In genomic region chr2:100821255-100821912, GRCh38 we compare ENCODE assay signal across 9 cellular contexts. TPM values are rescaled to one million over a fixed set of nuclear protein-coding genes. Genes with fewer than 3 reads are reported as not detected.
DNase-seq lines count a peak whose midpoint lies in the region; ATAC-seq, FAIRE-seq and TF ChIP-seq lines count a peak whose summit lies in the region.
"Had no signal": no experiment of that assay in that cellular context is flagged by ENCODE, and none has a peak within 500 bp of the region (broad histone marks: within the 10 kb centered on the region; RNA-seq: fewer than 3 reads in every experiment).

No MANE protein-coding gene starts in this region.

- H3K9ac ChIP-seq in HepG2 (ENCODE audit: insufficient read depth, low read depth, low read length) = peak overlapping the region; percentile 93

- peak overlapping the region; percentile 58 for H3K4me3 ChIP-seq in bronchial epithelial cell (ENCODE audit: low read depth, low read length)
- H3K4me3 ChIP-seq in HepG2 (replicated peaks in 1 of 3; ENCODE audit: insufficient read depth in 1 of 3, low read depth in 2 of 3, low read length in 3 of 3) = peak overlapping the region; percentile 76 to 96 (median 87)
- H3K4me3 ChIP-seq in upper lobe of left lung = peak overlapping the region in 3 of 4 donors; percentile 64 to 69 (median 64)

- TF ChIP-seq EP300 in HepG2 (IDR thresholded peaks at IDR 0.05; ENCODE audit: low read depth in 2 of 2, low read length in 2 of 2) (no peak), HepG2 (CRISPR knock-in tag; IDR thresholded peaks at IDR 0.05; ENCODE audit: borderline replicate concordance) (no peak), upper lobe of left lung (IDR thresholded peaks at IDR 0.05) (no peak)

- TF ChIP-seq POLR2A in HepG2 (IDR thresholded peaks at IDR 0.05; ENCODE audit: insufficient read depth in 1 of 2, low read depth in 2 of 2, low read length in 2 of 2) = peak in 1 of 2 experiments; percentile 26; a peak in 1 of 4 replicates
- TF ChIP-seq POLR2A in upper lobe of left lung (IDR thresholded peaks at IDR 0.05) = no peak

- H3K4me3 Mint-ChIP-seq in activated naive CD4-positive, alpha-beta T cell treated with anti-CD3 and anti-CD28 coated beads, Interleukin-2, amount 10 ng/mL, durations not matched to agents 7 days and 5 days = peak overlapping the region; percentile 68
- H3K4me3 Mint-ChIP-seq: activated B cell treated with CpG ODN at 0.5 μM for 24 hours had no signal

- no peak overlapping the region for H2AFZ ChIP-seq in HepG2 (ENCODE audit: low read length)

- POLR2A ChIA-PET in HepG2 (lab: Yijun Ruan, JAX) = interaction anchor here (1.0 to 2.2 kb wide), 5 partner anchors 41 to 259 kb away, joined by 3 to 14 read pairs (median 4); partner anchors contain the start of genes PDCL3 and RPL31

- no peak for ATAC-seq in HepG2
- no peak for ATAC-seq in upper lobe of left lung (ENCODE audit: low FRiP score in 2 of 2)
- no peak for ATAC-seq in GM18511 (IDR thresholded peaks at IDR 0.05; ENCODE audit: unreplicated experiment)
- no peak for ATAC-seq in HG02884 (IDR thresholded peaks at IDR 0.05; ENCODE audit: unreplicated experiment)

- BruUV-seq in HepG2 (replicated peaks; lab: Mats Ljungman, UMichigan) = no TSS peak

- H3K27me3 Mint-ChIP-seq in activated naive CD4-positive, alpha-beta T cell treated with anti-CD3 and anti-CD28 coated beads, Interleukin-2, amount 10 ng/mL, durations not matched to agents 7 days and 5 days = peaks cover 68% of the 10 kb centered on the region

- no peak overlapping the region for H3K27ac Mint-ChIP-seq in activated naive CD4-positive, alpha-beta T cell treated with anti-CD3 and anti-CD28 coated beads, Interleukin-2, amount 10 ng/mL, durations not matched to agents 7 days and 5 days
- H3K27ac Mint-ChIP-seq: activated B cell treated with CpG ODN at 0.5 μM for 24 hours had no signal

- WGBS in HepG2 (ENCODE audit: low lambda C conversion rate) = 35% methylated on average over 14 of the region's 14 CpGs
- WGBS in upper lobe of left lung, 2 donors = 42 to 48% methylated on average over 14 of the region's 14 CpGs

- H3K4me2 ChIP-seq in HepG2 (ENCODE audit: low read depth, low read length) = peak overlapping the region; percentile 89

- intact Hi-C loops in HepG2 (cut with micrococcal nuclease; ENCODE audit: unreplicated experiment) = loop anchor here (2.0 kb wide), 1 partner anchor 53 kb away; no protein-coding TSS in a partner anchor

- no peaks in the 10 kb centered on the region for H3K9me3 Mint-ChIP-seq in activated naive CD4-positive, alpha-beta T cell treated with anti-CD3 and anti-CD28 coated beads, Interleukin-2, amount 10 ng/mL, durations not matched to agents 7 days and 5 days
- H3K9me3 Mint-ChIP-seq: activated B cell treated with CpG ODN at 0.5 μM for 24 hours had no signal

- H3K27me3 ChIP-seq in bronchial epithelial cell (ENCODE audit: control insufficient read depth, insufficient read depth, low read length) (no peaks in the 10 kb centered on the region), HepG2 (ENCODE audit: control insufficient read depth in 1 of 2, insufficient read depth in 2 of 2, low read length in 2 of 2) (no peaks in the 10 kb centered on the region; a peak in 1 of 5 replicates), upper lobe of left lung (peaks cover 0 to 6% (median 4%) of the 10 kb centered on the region in 4 donors)

- H3K36me3 Mint-ChIP-seq in activated naive CD4-positive, alpha-beta T cell treated with anti-CD3 and anti-CD28 coated beads, Interleukin-2, amount 10 ng/mL, durations not matched to agents 7 days and 5 days = peaks cover 5% of the 10 kb centered on the region

- peaks cover 27% of the 10 kb centered on the region for H4K20me1 ChIP-seq in HepG2 (ENCODE audit: insufficient read depth, low read length)

- peaks cover 56% of the 10 kb centered on the region for H3K79me2 ChIP-seq in HepG2 (ENCODE audit: insufficient read depth, low read length)

- H3K4me1 ChIP-seq in HepG2 (ENCODE audit: insufficient read depth, low read length) = peaks cover 75% of the 10 kb centered on the region
- H3K4me1 ChIP-seq in upper lobe of left lung = peaks cover 10 to 28% (median 20%) of the 10 kb centered on the region in 4 donors

- peak overlapping the region; percentile 67 for H3K27ac ChIP-seq in HepG2 (ENCODE audit: extremely low read length, insufficient read depth, low read length)
- no peak overlapping the region for H3K27ac ChIP-seq in upper lobe of left lung

- no peak for TF ChIP-seq RAD21 in HepG2 (CRISPR knock-in tag; IDR thresholded peaks at IDR 0.05)

- TF ChIP-seq CTCF in bronchial epithelial cell (IDR thresholded peaks at IDR 0.05; ENCODE audit: insufficient read depth, low read length, severe bottlenecking) = no peak
- TF ChIP-seq CTCF in HepG2 (CRISPR knock-in tag; IDR thresholded peaks at IDR 0.05) = no peak
- no peak for TF ChIP-seq CTCF in upper lobe of left lung (IDR thresholded peaks at IDR 0.05)

- CTCF ChIA-PET in activated naive CD4-positive, alpha-beta T cell treated with anti-CD3 and anti-CD28 coated beads, Interleukin-2, amount 10 ng/mL, durations not matched to agents 7 days and 5 days (lab: Charles Lee) = no interaction called here
- CTCF ChIA-PET in HepG2 (lab: Yijun Ruan, JAX; ENCODE audit: low intra/inter-chr PET ratio, low total read pairs) = no interaction called here

- in situ Hi-C loops in HepG2 (cut with HindIII; ENCODE audit: extremely low pct_ligation_motif_present, low pct_unique_long_range_greater_than_20kb) = loop anchor here (5.0 kb wide), 2 partner anchors 61 to 89 kb away; no protein-coding TSS in a partner anchor

- no peak for DNase-seq in activated naive CD4-positive, alpha-beta T cell treated with anti-CD3 and anti-CD28 coated beads, Interleukin-2, amount 10 ng/mL, durations not matched to agents 7 days and 5 days
- DNase-seq in activated naive CD4-positive, alpha-beta T cell treated with Interleukin-2 at 50 U/mL for 16 hours = no peak
- no peak for DNase-seq in bronchial epithelial cell (ENCODE audit: low read depth)
- DNase-seq in HepG2 (ENCODE audit: low spot score) = no peak
- DNase-seq in upper lobe of left lung = no peak
- no peak for DNase-seq in stimulated activated naive CD4-positive, alpha-beta T cell treated with Interleukin-2 at 50 U/mL for 16 hours (lab: John Stamatoyannopoulos, UW)
- DNase-seq: activated B cell treated with CpG ODN at 0.5 μM for 24 hours had no signal

- no peaks in the 10 kb centered on the region for H3K9me3 ChIP-seq in HepG2 (ENCODE audit: low read length)
- H3K9me3 ChIP-seq in upper lobe of left lung = no peaks in the 10 kb centered on the region

- no peak for FAIRE-seq in bronchial epithelial cell (lab: Jason Lieb, UNC)
- FAIRE-seq in HepG2 (lab: Jason Lieb, UNC) = peak; percentile 4

- peaks cover 27% of the 10 kb centered on the region for H3K4me1 Mint-ChIP-seq in activated naive CD4-positive, alpha-beta T cell treated with anti-CD3 and anti-CD28 coated beads, Interleukin-2, amount 10 ng/mL, durations not matched to agents 7 days and 5 days

- no peaks in the 10 kb centered on the region for H3K36me3 ChIP-seq in bronchial epithelial cell (ENCODE audit: control insufficient read depth, insufficient read depth, low read length)
- 0 out of 5 replicates have a peak, but pooled peaks cover 0 to 2% of the 10 kb centered on the region in 2 experiments for H3K36me3 ChIP-seq in HepG2 (replicated peaks in 1 of 2; ENCODE audit: control insufficient read depth in 1 of 2, insufficient read depth in 2 of 2, low read length in 2 of 2)
- no peaks in the 10 kb centered on the region for H3K36me3 ChIP-seq in upper lobe of left lung

TF ChIP-seq in HepG2, 621 proteins besides CTCF, POLR2A, EP300 and RAD21 (continues in another document):
- TF ChIP-seq SNAI1 (CRISPR knock-in tag; IDR thresholded peaks at IDR 0.05; ENCODE audit: borderline replicate concordance) (no peak), ZNF430 (CRISPR knock-in tag; IDR thresholded peaks at IDR 0.05) (0 out of 2 replicates have a peak, but pooled peaks have one; percentile 34), ARNT2 (CRISPR knock-in tag; IDR thresholded peaks at IDR 0.05; ENCODE audit: low read depth) (0 out of 2 replicates have a peak, but pooled peaks have one; percentile 2), ZNF879 (CRISPR knock-in tag; IDR thresholded peaks at IDR 0.05) (0 out of 2 replicates have a peak, but pooled peaks have one; percentile 14), MED1 (CRISPR knock-in tag; IDR thresholded peaks at IDR 0.05) (0 out of 2 replicates have a peak, but pooled peaks have one; percentile 16), ATRX (CRISPR knock-in tag; IDR thresholded peaks at IDR 0.05; ENCODE audit: borderline replicate concordance) (no peak), ZNF709 (CRISPR knock-in tag; IDR thresholded peaks at IDR 0.05) (0 out of 2 replicates have a peak, but pooled peaks have one; percentile 16), ZMAT3 (CRISPR knock-in tag; conservative IDR thresholded peaks at IDR 0.05) (0 out of 2 replicates have a peak, but pooled peaks have one; percentile 40), ZNF816 (CRISPR knock-in tag; IDR thresholded peaks at IDR 0.05; ENCODE audit: borderline replicate concordance) (0 out of 2 replicates have a peak, but pooled peaks have one; percentile 10)

RNA-seq across cellular contexts. Expression of gene NPAS2, which starts 1.4 kb away (rescaled TPM):
- total RNA-seq in bronchial epithelial cell (8.2 and 12.3 TPM in 2 replicates), HepG2 (2016; rRNA removed; fragmentation: Illumina TruSeq; extraction: Trizol) (14.8 and 16.8 TPM in 2 replicates), upper lobe of left lung (10 to 100 TPM; 13.8 to 52.5 (median 23.0) TPM)
- total RNA-seq in HepG2 (2016; cell fraction: cytosol; rRNA removed; fragmentation: Illumina TruSeq; extraction: Trizol; ENCODE audit: low read depth) = 22.8 and 25.5 TPM in 2 replicates
- total RNA-seq in HepG2 (2016; cell fraction: insoluble cytoplasmic fraction; rRNA removed; fragmentation: Illumina TruSeq; extraction: Trizol) = 15.0 and 18.3 TPM in 2 replicates
- 27.5 and 27.7 TPM in 2 replicates for total RNA-seq in HepG2 (2016; cell fraction: membrane; rRNA removed; fragmentation: Illumina TruSeq; extraction: Trizol)
- 28.5 and 41.7 TPM in 2 replicates for total RNA-seq in HepG2 (2016; cell fraction: nucleus; rRNA removed; fragmentation: Illumina TruSeq; extraction: Trizol)
- 37.5 and 48.9 TPM in 2 replicates for polyA plus RNA-seq in HepG2 (2011; rRNA removed)
- 22.7 and 29.0 TPM in 2 replicates for polyA plus RNA-seq in HepG2 (2011; cell fraction: cytosol; rRNA removed)
- 178 and 216 TPM in 2 replicates for polyA plus RNA-seq in HepG2 (2011; cell fraction: nucleus; rRNA removed)
- 24.2 and 33.9 TPM in 2 replicates for polyA plus RNA-seq in HepG2 (2012)
- 23.0 and 27.5 TPM in 2 replicates for polyA plus RNA-seq in HepG2 (2016; cell fraction: cytosol; fragmentation: Illumina TruSeq; extraction: Trizol; ENCODE audit: low read depth)
- 31.5 and 44.8 TPM in 2 replicates for polyA plus RNA-seq in HepG2 (2016; cell fraction: insoluble cytoplasmic fraction; fragmentation: Illumina TruSeq; extraction: Trizol; ENCODE audit: low read depth)
- 52.0 and 66.4 TPM in 2 replicates for polyA plus RNA-seq in HepG2 (2016; cell fraction: membrane; fragmentation: Illumina TruSeq; extraction: Trizol; ENCODE audit: low read depth)
- 112 and 136 TPM in 2 replicates for polyA plus RNA-seq in HepG2 (2016; cell fraction: nucleus; fragmentation: Illumina TruSeq; extraction: Trizol; ENCODE audit: insufficient read depth, low read depth)
- polyA minus RNA-seq in HepG2 (2011; rRNA and poly(A)+ RNA removed; ENCODE audit: low replicate concordance) = 6.3 and 50.0 TPM in 2 replicates
- polyA minus RNA-seq in HepG2 (2011; cell fraction: cytosol; rRNA and poly(A)+ RNA removed) = 39.0 and 60.4 TPM in 2 replicates
- polyA minus RNA-seq in HepG2 (2011; cell fraction: nucleus; rRNA and poly(A)+ RNA removed) = 83.3 and 89.8 TPM in 2 replicates
- total RNA-seq: activated B cell treated with CpG ODN at 0.5 μM for 24 hours had no signal
